Comparison of ENCODE assay signal across 16 cellular contexts in the genomic region with DNA sequence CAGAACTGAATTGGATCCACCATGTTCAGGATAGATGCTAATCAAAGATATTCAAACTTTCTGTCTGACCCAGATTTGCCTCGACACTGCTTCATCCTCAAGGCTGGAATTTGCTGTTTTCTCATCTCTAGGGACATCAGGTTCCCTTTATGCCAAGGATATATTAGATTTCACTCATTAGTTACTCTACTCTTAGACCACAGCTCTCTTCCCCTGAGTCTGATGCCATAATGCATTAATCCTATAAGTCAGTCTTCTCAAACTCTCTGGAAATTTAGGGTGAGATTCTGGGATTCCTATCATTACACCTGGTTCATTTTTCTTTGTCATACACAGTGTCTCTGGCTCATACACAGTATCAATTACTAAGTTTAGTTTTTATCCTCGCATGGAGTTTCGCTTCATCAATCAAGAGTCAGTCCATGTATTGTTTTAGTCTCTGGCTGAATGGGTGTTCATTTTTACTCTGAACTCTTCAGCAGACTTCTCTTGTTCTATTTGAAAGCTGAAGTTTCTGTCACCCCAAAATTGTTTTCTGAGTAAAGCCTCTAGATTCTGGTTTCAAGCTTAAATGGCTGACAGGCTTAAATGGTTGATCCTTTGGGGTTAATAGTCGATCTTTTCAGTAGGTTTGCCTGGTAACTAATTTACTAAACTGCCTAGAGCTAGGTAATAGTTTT. TPM values are rescaled to one million over a fixed set of nuclear protein-coding genes. Genes with fewer than 3 reads are reported as not detected.
DNase-seq lines count a peak whose midpoint lies in the region; ATAC-seq, FAIRE-seq and TF ChIP-seq lines count a peak whose summit lies in the region.
"Had no signal": no experiment of that assay in that cellular context is flagged by ENCODE, and none has a peak within 500 bp of the region (broad histone marks: within the 10 kb centered on the region; RNA-seq: fewer than 3 reads in every experiment).

No MANE protein-coding gene starts in this region.

- peak overlapping the region; percentile 35; the same call in 2 of the 3 replicates for H3K4me3 ChIP-seq in A549
- no peak overlapping the region for H3K4me3 ChIP-seq in breast epithelium

- TF ChIP-seq POLR2A in A549 (IDR thresholded peaks at IDR 0.05; ENCODE audit: low read length) (no peak), breast epithelium (IDR thresholded peaks at IDR 0.05) (no peak)

- TF ChIP-seq EP300 in A549 (IDR thresholded peaks at IDR 0.05): no peak

- H3K27me3 ChIP-seq in breast epithelium: no peaks in the 10 kb centered on the region

- H3K36me3 ChIP-seq in breast epithelium: no peaks in the 10 kb centered on the region

- ATAC-seq in A549 (peak; percentile 40 to 54; a peak in 5 of 6 replicates), GM19438 (IDR thresholded peaks at IDR 0.05; ENCODE audit: low read depth, unreplicated experiment) (peak; percentile 82), HG03378 (IDR thresholded peaks at IDR 0.05; ENCODE audit: unreplicated experiment) (peak; percentile 40), GM18873 (IDR thresholded peaks at IDR 0.05; ENCODE audit: low FRiP score, unreplicated experiment) (no peak)
- ATAC-seq: SK-N-SH treated with all-trans-retinoic acid at 6 μM for 48 hours; stimulated activated naive CD8-positive, alpha-beta T cell treated with anti-CD3 and anti-CD28 coated beads, Interleukin-15, Interleukin-2, amounts not matched to agents 100 U/mL and 50 U/mL, for 24 hours had no signal

- H3K4me1 ChIP-seq in A549: peaks cover 57% of the 10 kb centered on the region
- no peaks in the 10 kb centered on the region for H3K4me1 ChIP-seq in breast epithelium

- no peak for FAIRE-seq in A549 (lab: Jason Lieb, UNC)
- FAIRE-seq: bronchial epithelial cell had no signal

- DNase-seq in A549 (ENCODE audit: low read depth in 1 of 2, low spot score in 1 of 2) (peak in 1 of 2 experiments; percentile 29), kidney tubule cell (ENCODE audit: low spot score) (peak; percentile 75), LoVo (ENCODE audit: low spot score) (no peak), breast epithelium (ENCODE audit: low spot score in 2 of 2) (no peak)
- no peak for DNase-seq in stimulated activated CD4-positive, alpha-beta T cell treated with anti-CD3 and anti-CD28 coated beads, Interleukin-2, amount 100 ng/mL, for 48 hours
- DNase-seq: activated CD4-positive, alpha-beta T cell treated with anti-CD3 and anti-CD28 coated beads for 4 hours; activated effector memory CD4-positive, alpha-beta T cell treated with anti-CD3 and anti-CD28 coated beads, Interleukin-2, amount 50 U/mL, for 16 hours; NCI-H774; stimulated activated CD4-positive, alpha-beta T cell treated with anti-CD3 and anti-CD28 coated beads, Interleukin-1b, Interleukin-23, amount 100 ng/mL, for 48 hours; stimulated activated naive CD8-positive, alpha-beta T cell treated with anti-CD3 and anti-CD28 coated beads, Interleukin-15, Interleukin-2, amounts not matched to agents 100 U/mL and 50 U/mL, for 24 hours had no signal

- H3K9me3 ChIP-seq in A549 (no peaks in the 10 kb centered on the region), breast epithelium (no peaks in the 10 kb centered on the region)

- 20% methylated on average over 4 of the region's 4 CpGs for WGBS in A549 (ENCODE audit: missing lambda C conversion rate)

- CTCF ChIA-PET in A549 (lab: Yijun Ruan, JAX): interaction anchor here (0.6 to 3.4 kb wide), 8 partner anchors 9 to 270 kb away, joined by 3 to 8 read pairs (median 3); no protein-coding TSS in a partner anchor

- TF ChIP-seq RAD21 in A549 (conservative IDR thresholded peaks at IDR 0.05 in 1 of 2, IDR thresholded peaks at IDR 0.05 in 1 of 2): no peak

- no peak for TF ChIP-seq CTCF in A549 (IDR thresholded peaks at IDR 0.05)
- TF ChIP-seq CTCF in breast epithelium (IDR thresholded peaks at IDR 0.05): no peak

- intact Hi-C loops in breast epithelium (cut with DNase I; ENCODE audit: low total_unique reads): no loop called here

- POLR2A ChIA-PET in A549 (lab: Yijun Ruan, JAX): interaction anchor here (1.1 to 3.1 kb wide), 4 partner anchors 9 to 213 kb away, joined by 4 to 32 read pairs (median 4); a partner anchor contains a TSS

- peak overlapping the region; percentile 79 for H3K4me2 ChIP-seq in A549

- H3K27ac ChIP-seq in A549 (peak overlapping the region; percentile 78 to 86), breast epithelium (no peak overlapping the region)

TF ChIP-seq in A549, 52 proteins besides CTCF, POLR2A, EP300 and RAD21:
- peak; percentile 14; the same call in 1 of the 2 replicates for TF ChIP-seq GATA3 (IDR thresholded peaks at IDR 0.05; ENCODE audit: borderline replicate concordance)
- no peak for TF ChIP-seq ZNF302 (CRISPR knock-in tag; IDR thresholded peaks at IDR 0.05)
- no peak for TF ChIP-seq MAZ (IDR thresholded peaks at IDR 0.05; ENCODE audit: borderline replicate concordance, low read depth, low read length)
- TF ChIP-seq HOXB13 (CRISPR knock-in tag; IDR thresholded peaks at IDR 0.05; ENCODE audit: low read depth): no peak
- TF ChIP-seq FOSL2 (IDR thresholded peaks at IDR 0.05): no peak
- TF ChIP-seq FOSL2 (CRISPR knock-in tag; IDR thresholded peaks at IDR 0.05): no peak
- TF ChIP-seq HOXB5 (CRISPR knock-in tag; IDR thresholded peaks at IDR 0.05): no peak

RNA-seq across cellular contexts. Expression of a gene that starts 9.3 kb away (rescaled TPM):
- polyA plus RNA-seq in A549 (2011; rRNA removed): 74.7 and 86.8 TPM in 2 replicates
- 22.1 and 22.3 TPM in 2 replicates for polyA plus RNA-seq in A549 (2012; cell fraction: cytosol; rRNA removed)
- polyA plus RNA-seq in A549 (2012; cell fraction: nucleus; rRNA removed): 7.5 and 14.0 TPM in 2 replicates
- 34.4 to 39.9 TPM (median 38.4 TPM) in 3 replicates for polyA plus RNA-seq in A549 (2017; fragmentation: RNase III; extraction: RNeasy Plus Mini Kit Qiagen cat#74134 plus additional on column Dnase treatment)
- polyA minus RNA-seq in A549 (2011; rRNA and poly(A)+ RNA removed): 38.0 and 48.4 TPM in 2 replicates
- 10 to 100 TPM; 76.7 to 95.7 (median 84.7) TPM for total RNA-seq in breast epithelium

RNA-seq across cellular contexts. Expression of a gene that starts 9.7 kb away (rescaled TPM):
- 98.9 and 120 TPM in 2 replicates for polyA plus RNA-seq in A549 (2011; rRNA removed)
- 26.4 and 27.7 TPM in 2 replicates for polyA plus RNA-seq in A549 (2012; cell fraction: cytosol; rRNA removed)
- 11.7 and 15.3 TPM in 2 replicates for polyA plus RNA-seq in A549 (2012; cell fraction: nucleus; rRNA removed)
- 49.5 to 53.0 TPM (median 49.7 TPM) in 3 replicates for polyA plus RNA-seq in A549 (2017; fragmentation: RNase III; extraction: RNeasy Plus Mini Kit Qiagen cat#74134 plus additional on column Dnase treatment)
- polyA minus RNA-seq in A549 (2011; rRNA and poly(A)+ RNA removed): 13.2 and 14.1 TPM in 2 replicates
- total RNA-seq in breast epithelium: 10 to 100 TPM; 28.8 to 37.0 (median 29.8) TPM

RNA-seq across cellular contexts. Expression of a gene that starts 13.3 kb away (rescaled TPM):
- 0.18 and 0.20 TPM in 2 replicates for polyA plus RNA-seq in A549 (2011; rRNA removed)
- polyA plus RNA-seq in A549 (2012; cell fraction: cytosol; rRNA removed): 0.01 and 0.08 TPM in 2 replicates
- 0.07 and 0.09 TPM in 2 replicates for polyA plus RNA-seq in A549 (2012; cell fraction: nucleus; rRNA removed)
- polyA plus RNA-seq in A549 (2017; fragmentation: RNase III; extraction: RNeasy Plus Mini Kit Qiagen cat#74134 plus additional on column Dnase treatment): 0.03 to 0.08 TPM (median 0.04 TPM) in 3 replicates
- polyA minus RNA-seq in A549 (2011; rRNA and poly(A)+ RNA removed): 0.10 and 0.54 TPM in 2 replicates
- total RNA-seq in breast epithelium: under 1 TPM; under 0.01 to 0.16 (median 0.15) TPM
- total RNA-seq: neural crest cell had no signal

Comparison
In these comparisons a context has a peak if more than half of its experiments do, and no peak if none do; other contexts are left out.
1. H3K27ac ChIP-seq: peak in A549 (2 of 2); none in breast epithelium (0 of 2).